ENCODE assay signal across 9 cellular contexts in genomic region chr1:192559115-192560006, GRCh38. TPM values are rescaled to one million over a fixed set of nuclear protein-coding genes. Genes with fewer than 3 reads are reported as not detected.
DNase-seq lines count a peak whose midpoint lies in the region; ATAC-seq, FAIRE-seq and TF ChIP-seq lines count a peak whose summit lies in the region.
"Had no signal": no experiment of that assay in that cellular context is flagged by ENCODE, and none has a peak within 500 bp of the region (broad histone marks: within the 10 kb centered on the region; RNA-seq: fewer than 3 reads in every experiment).

No MANE protein-coding gene starts in this region.

- DNase-seq in HFFc6 (peak; percentile 98), RCC 7860 (ENCODE audit: low spot score) (peak; percentile 98), fibroblast of villous mesenchyme (ENCODE audit: low read depth) (peak; percentile 94), vagina (ENCODE audit: extremely low spot score in 2 of 2) (no peak), GM19238 (ENCODE audit: insufficient read length, low spot score) (no peak), colonic mucosa (no peak), hypothalamus (lab: John Stamatoyannopoulos, UW) (no peak)

- peak; percentile 99 for FAIRE-seq in RCC 7860 (lab: Jason Lieb, UNC)

- H3K36me3 Mint-ChIP-seq in HFFc6 (ENCODE audit: low read depth): no peaks in the 10 kb centered on the region; the same call in 1 of the 2 replicates

- peak; percentile 61 for ATAC-seq in GM18502 (IDR thresholded peaks at IDR 0.05; ENCODE audit: poor library complexity, unreplicated experiment)

- H3K4me1 Mint-ChIP-seq in HFFc6 (ENCODE audit: low read depth): peaks cover 79% of the 10 kb centered on the region

- no peaks in the 10 kb centered on the region for H3K27me3 Mint-ChIP-seq in HFFc6 (ENCODE audit: insufficient read depth)

- H3K9ac ChIP-seq in colonic mucosa (ENCODE audit: low read depth in 2 of 2, low read length in 2 of 2): no peak overlapping the region

- H3K36me3 ChIP-seq in vagina: no peaks in the 10 kb centered on the region
- no peaks in the 10 kb centered on the region for H3K36me3 ChIP-seq in colonic mucosa

- H3K27me3 ChIP-seq in vagina: no peaks in the 10 kb centered on the region
- H3K27me3 ChIP-seq in colonic mucosa: no peaks in the 10 kb centered on the region

- TF ChIP-seq CTCF in HFFc6 (IDR thresholded peaks at IDR 0.05): no peak
- TF ChIP-seq CTCF in fibroblast of villous mesenchyme (IDR thresholded peaks at IDR 0.05; ENCODE audit: insufficient read depth, low read depth, low read length): no peak
- TF ChIP-seq CTCF in vagina (IDR thresholded peaks at IDR 0.05): no peak
- TF ChIP-seq CTCF in colonic mucosa (IDR thresholded peaks at IDR 0.05): no peak

- H3K27ac Mint-ChIP-seq in HFFc6: peak overlapping the region; percentile 97

- no peak for TF ChIP-seq POLR2A in vagina (IDR thresholded peaks at IDR 0.05)

- intact Hi-C loops in vagina (cut with DNase I) (no loop called here), colonic mucosa (cut with DNase I) (no loop called here)

- H3K4me1 ChIP-seq in vagina: no peaks in the 10 kb centered on the region
- H3K4me1 ChIP-seq in colonic mucosa: no peaks in the 10 kb centered on the region

- H3K4me3 ChIP-seq in fibroblast of villous mesenchyme (ENCODE audit: low read depth, low read length) (no peak overlapping the region), vagina (no peak overlapping the region), colonic mucosa (no peak overlapping the region)

- H3K27ac ChIP-seq in vagina (peak overlapping the region; percentile 15), colonic mucosa (no peak overlapping the region)

- no peaks in the 10 kb centered on the region for H3K9me3 ChIP-seq in vagina
- H3K9me3 ChIP-seq in colonic mucosa: no peaks in the 10 kb centered on the region

- no peaks in the 10 kb centered on the region for H3K9me3 Mint-ChIP-seq in HFFc6

- H3K4me3 Mint-ChIP-seq in HFFc6: peak overlapping the region; percentile 70
- H3K4me3 Mint-ChIP-seq: neural crest cell had no signal

RNA-seq across cellular contexts. Expression of gene RGS1, which starts 16.2 kb away (rescaled TPM):
- total RNA-seq in HFFc6 (2021; fragmentation: NEBNext Ultra II Directional; extraction: Animal tissue kit (Norgen Biotek cat#: 25700)): not detected
- 0.32 TPM in 1 of 2 replicates, not detected in the other for total RNA-seq in fibroblast of villous mesenchyme
- 145 TPM for total RNA-seq in vagina
- total RNA-seq in colonic mucosa: 10 to 100 TPM in 1 of 2 donors, 1 to 10 TPM in 1; 8.0 to 21.3 TPM
- total RNA-seq: neural crest cell had no signal

Comparison
In these comparisons a context has a peak if more than half of its experiments do, and no peak if none do; other contexts are left out.
1. DNase-seq: peak in HFFc6 (single experiment), RCC 7860 (single experiment) and fibroblast of villous mesenchyme (single experiment); none in vagina (0 of 2), GM19238 (single experiment), colonic mucosa (single experiment) and hypothalamus (0 of 51).